Comparison of ENCODE assay signal across 1 cellular context in genomic region chr1:221509575-221510360, GRCh38.
TF ChIP-seq lines count a peak whose summit lies in the region.

No MANE protein-coding gene starts in this region.

TF ChIP-seq in GM23338, 12 proteins besides CTCF, POLR2A, EP300 and RAD21:
- TF ChIP-seq, protein P1, sequence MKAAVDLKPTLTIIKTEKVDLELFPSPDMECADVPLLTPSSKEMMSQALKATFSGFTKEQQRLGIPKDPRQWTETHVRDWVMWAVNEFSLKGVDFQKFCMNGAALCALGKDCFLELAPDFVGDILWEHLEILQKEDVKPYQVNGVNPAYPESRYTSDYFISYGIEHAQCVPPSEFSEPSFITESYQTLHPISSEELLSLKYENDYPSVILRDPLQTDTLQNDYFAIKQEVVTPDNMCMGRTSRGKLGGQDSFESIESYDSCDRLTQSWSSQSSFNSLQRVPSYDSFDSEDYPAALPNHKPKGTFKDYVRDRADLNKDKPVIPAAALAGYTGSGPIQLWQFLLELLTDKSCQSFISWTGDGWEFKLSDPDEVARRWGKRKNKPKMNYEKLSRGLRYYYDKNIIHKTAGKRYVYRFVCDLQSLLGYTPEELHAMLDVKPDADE (IDR thresholded peaks at IDR 0.05), result no peak
- TF ChIP-seq NANOG (IDR thresholded peaks at IDR 0.05; ENCODE audit: borderline replicate concordance), result no peak
- TF ChIP-seq STAT1 (IDR thresholded peaks at IDR 0.05; ENCODE audit: unreplicated experiment), result no peak
- no peak for TF ChIP-seq ZNF114 (CRISPR knock-in tag; IDR thresholded peaks at IDR 0.05)
- TF ChIP-seq JUNB (IDR thresholded peaks at IDR 0.05; ENCODE audit: unreplicated experiment), result no peak
- no peak for TF ChIP-seq EZH2 (IDR thresholded peaks at IDR 0.05; ENCODE audit: low read depth, unreplicated experiment)
- TF ChIP-seq CREB1 (CRISPR knock-in tag; IDR thresholded peaks at IDR 0.05; ENCODE audit: low read depth), result no peak
- TF ChIP-seq POLR2AphosphoS5 (IDR thresholded peaks at IDR 0.05; ENCODE audit: low read depth), result no peak
- TF ChIP-seq, protein P2, sequence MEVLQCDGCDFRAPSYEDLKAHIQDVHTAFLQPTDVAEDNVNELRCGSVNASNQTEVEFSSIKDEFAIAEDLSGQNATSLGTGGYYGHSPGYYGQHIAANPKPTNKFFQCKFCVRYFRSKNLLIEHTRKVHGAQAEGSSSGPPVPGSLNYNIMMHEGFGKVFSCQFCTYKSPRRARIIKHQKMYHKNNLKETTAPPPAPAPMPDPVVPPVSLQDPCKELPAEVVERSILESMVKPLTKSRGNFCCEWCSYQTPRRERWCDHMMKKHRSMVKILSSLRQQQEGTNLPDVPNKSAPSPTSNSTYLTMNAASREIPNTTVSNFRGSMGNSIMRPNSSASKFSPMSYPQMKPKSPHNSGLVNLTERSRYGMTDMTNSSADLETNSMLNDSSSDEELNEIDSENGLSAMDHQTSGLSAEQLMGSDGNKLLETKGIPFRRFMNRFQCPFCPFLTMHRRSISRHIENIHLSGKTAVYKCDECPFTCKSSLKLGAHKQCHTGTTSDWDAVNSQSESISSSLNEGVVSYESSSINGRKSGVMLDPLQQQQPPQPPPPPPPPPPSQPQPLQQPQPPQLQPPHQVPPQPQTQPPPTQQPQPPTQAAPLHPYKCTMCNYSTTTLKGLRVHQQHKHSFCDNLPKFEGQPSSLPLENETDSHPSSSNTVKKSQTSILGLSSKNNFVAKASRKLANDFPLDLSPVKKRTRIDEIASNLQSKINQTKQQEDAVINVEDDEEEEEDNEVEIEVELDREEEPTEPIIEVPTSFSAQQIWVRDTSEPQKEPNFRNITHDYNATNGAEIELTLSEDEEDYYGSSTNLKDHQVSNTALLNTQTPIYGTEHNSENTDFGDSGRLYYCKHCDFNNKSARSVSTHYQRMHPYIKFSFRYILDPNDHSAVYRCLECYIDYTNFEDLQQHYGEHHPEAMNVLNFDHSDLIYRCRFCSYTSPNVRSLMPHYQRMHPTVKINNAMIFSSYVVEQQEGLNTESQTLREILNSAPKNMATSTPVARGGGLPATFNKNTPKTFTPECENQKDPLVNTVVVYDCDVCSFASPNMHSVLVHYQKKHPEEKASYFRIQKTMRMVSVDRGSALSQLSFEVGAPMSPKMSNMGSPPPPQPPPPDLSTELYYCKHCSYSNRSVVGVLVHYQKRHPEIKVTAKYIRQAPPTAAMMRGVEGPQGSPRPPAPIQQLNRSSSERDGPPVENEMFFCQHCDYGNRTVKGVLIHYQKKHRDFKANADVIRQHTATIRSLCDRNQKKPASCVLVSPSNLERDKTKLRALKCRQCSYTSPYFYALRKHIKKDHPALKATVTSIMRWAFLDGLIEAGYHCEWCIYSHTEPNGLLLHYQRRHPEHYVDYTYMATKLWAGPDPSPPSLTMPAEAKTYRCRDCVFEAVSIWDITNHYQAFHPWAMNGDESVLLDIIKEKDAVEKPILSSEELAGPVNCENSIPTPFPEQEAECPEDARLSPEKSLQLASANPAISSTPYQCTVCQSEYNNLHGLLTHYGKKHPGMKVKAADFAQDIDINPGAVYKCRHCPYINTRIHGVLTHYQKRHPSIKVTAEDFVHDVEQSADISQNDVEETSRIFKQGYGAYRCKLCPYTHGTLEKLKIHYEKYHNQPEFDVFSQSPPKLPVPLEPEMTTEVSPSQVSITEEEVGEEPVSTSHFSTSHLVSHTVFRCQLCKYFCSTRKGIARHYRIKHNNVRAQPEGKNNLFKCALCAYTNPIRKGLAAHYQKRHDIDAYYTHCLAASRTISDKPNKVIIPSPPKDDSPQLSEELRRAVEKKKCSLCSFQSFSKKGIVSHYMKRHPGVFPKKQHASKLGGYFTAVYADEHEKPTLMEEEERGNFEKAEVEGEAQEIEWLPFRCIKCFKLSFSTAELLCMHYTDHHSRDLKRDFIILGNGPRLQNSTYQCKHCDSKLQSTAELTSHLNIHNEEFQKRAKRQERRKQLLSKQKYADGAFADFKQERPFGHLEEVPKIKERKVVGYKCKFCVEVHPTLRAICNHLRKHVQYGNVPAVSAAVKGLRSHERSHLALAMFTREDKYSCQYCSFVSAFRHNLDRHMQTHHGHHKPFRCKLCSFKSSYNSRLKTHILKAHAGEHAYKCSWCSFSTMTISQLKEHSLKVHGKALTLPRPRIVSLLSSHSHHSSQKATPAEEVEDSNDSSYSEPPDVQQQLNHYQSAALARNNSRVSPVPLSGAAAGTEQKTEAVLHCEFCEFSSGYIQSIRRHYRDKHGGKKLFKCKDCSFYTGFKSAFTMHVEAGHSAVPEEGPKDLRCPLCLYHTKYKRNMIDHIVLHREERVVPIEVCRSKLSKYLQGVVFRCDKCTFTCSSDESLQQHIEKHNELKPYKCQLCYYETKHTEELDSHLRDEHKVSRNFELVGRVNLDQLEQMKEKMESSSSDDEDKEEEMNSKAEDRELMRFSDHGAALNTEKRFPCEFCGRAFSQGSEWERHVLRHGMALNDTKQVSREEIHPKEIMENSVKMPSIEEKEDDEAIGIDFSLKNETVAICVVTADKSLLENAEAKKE (CRISPR knock-in tag; IDR thresholded peaks at IDR 0.05), result no peak
- no peak for TF ChIP-seq ZNF331 (CRISPR knock-in tag; IDR thresholded peaks at IDR 0.05; ENCODE audit: low read depth)
- no peak for TF ChIP-seq EZH2phosphoT487 (IDR thresholded peaks at IDR 0.05; ENCODE audit: unreplicated experiment)
- TF ChIP-seq, protein P3, sequence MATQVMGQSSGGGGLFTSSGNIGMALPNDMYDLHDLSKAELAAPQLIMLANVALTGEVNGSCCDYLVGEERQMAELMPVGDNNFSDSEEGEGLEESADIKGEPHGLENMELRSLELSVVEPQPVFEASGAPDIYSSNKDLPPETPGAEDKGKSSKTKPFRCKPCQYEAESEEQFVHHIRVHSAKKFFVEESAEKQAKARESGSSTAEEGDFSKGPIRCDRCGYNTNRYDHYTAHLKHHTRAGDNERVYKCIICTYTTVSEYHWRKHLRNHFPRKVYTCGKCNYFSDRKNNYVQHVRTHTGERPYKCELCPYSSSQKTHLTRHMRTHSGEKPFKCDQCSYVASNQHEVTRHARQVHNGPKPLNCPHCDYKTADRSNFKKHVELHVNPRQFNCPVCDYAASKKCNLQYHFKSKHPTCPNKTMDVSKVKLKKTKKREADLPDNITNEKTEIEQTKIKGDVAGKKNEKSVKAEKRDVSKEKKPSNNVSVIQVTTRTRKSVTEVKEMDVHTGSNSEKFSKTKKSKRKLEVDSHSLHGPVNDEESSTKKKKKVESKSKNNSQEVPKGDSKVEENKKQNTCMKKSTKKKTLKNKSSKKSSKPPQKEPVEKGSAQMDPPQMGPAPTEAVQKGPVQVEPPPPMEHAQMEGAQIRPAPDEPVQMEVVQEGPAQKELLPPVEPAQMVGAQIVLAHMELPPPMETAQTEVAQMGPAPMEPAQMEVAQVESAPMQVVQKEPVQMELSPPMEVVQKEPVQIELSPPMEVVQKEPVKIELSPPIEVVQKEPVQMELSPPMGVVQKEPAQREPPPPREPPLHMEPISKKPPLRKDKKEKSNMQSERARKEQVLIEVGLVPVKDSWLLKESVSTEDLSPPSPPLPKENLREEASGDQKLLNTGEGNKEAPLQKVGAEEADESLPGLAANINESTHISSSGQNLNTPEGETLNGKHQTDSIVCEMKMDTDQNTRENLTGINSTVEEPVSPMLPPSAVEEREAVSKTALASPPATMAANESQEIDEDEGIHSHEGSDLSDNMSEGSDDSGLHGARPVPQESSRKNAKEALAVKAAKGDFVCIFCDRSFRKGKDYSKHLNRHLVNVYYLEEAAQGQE (IDR thresholded peaks at IDR 0.05; ENCODE audit: unreplicated experiment), result no peak
TF ChIP-seq in GM23338: peak in this region for 0.
